ENCODE assay signal across 6 cellular contexts in genomic region chr14:37501877-37502276, GRCh38.
"Had no signal": no experiment of that assay in that cellular context is flagged by ENCODE, and none has a peak within 500 bp of the region (broad histone marks: within the 10 kb centered on the region; RNA-seq: fewer than 3 reads in every experiment).

No MANE protein-coding gene starts in this region.

- ATAC-seq: K562 had no signal

- H3K4me3 ChIP-seq: K562 had no signal

- DNase-seq: IMR-90, KBM-7, KG1 had no signal

- H3K27ac ChIP-seq: HL-60 had no signal

- FAIRE-seq: HTR-8/SVneo, K562 had no signal
